Comparison of ENCODE assay signal across 1 cellular context in the genomic region with DNA sequence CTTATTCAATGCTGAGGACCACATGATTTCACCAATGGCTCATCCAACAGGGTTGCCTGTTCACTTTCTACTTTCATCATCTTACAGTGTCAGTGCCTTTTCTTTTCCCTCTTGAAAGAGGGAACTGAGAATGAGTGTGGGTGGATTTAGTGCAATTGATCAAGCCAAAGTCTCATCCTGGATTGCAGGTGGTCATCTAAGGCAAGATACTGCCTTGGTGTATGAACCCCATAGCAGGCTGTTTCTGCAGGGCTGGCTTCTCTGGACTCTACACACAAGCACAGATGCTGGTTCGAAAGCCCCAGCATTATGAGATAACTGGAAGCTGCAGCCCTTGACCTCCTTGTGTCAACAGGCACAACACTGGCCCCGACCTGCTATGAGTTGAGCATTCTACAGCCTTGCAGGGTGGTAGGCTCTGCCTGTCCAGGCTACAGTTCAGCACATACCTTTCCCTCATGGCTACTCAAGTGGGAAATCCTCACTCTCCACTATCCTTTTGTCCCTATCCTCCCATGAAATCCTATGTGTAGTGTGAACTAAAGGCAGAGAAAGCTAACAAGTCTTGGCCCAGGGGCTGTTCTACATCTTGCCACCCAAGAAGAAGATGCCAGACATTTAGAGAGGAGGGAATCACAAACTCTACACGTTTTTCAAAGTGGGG.
TF ChIP-seq lines count a peak whose summit lies in the region.

No MANE protein-coding gene starts in this region.

TF ChIP-seq in HepG2, 621 proteins besides CTCF, POLR2A, EP300 and RAD21 (continued from another document and continues in another):
- TF ChIP-seq ARID5B (CRISPR knock-in tag; IDR thresholded peaks at IDR 0.05) (peak; percentile 60), ZFP62 (CRISPR knock-in tag; IDR thresholded peaks at IDR 0.05) (no peak), ZNF496 (CRISPR knock-in tag; IDR thresholded peaks at IDR 0.05; ENCODE audit: insufficient replicate concordance) (no peak), CCAR2 (optimal IDR thresholded peaks at IDR 0.05; ENCODE audit: low read depth, low read length) (no peak), ZNF232 (CRISPR knock-in tag; IDR thresholded peaks at IDR 0.05; ENCODE audit: borderline replicate concordance) (no peak), KLF12 (CRISPR knock-in tag; IDR thresholded peaks at IDR 0.05; ENCODE audit: borderline replicate concordance) (no peak), NONO (IDR thresholded peaks at IDR 0.05) (no peak), NONO (CRISPR knock-in tag; conservative IDR thresholded peaks at IDR 0.05) (0 out of 2 replicates have a peak, but pooled peaks have one; percentile 39), CC2D1A (CRISPR knock-in tag; IDR thresholded peaks at IDR 0.05) (no peak), RXRA (CRISPR knock-in tag; IDR thresholded peaks at IDR 0.05) (peak; percentile 76; the same call in 1 of the 2 replicates), MLLT10 (CRISPR knock-in tag; IDR thresholded peaks at IDR 0.05) (no peak), SIX1 (CRISPR knock-in tag; IDR thresholded peaks at IDR 0.05; ENCODE audit: borderline replicate concordance) (no peak), RELA (CRISPR knock-in tag; IDR thresholded peaks at IDR 0.05) (no peak), CREB1 (IDR thresholded peaks at IDR 0.05) (no peak), CREB1 (CRISPR knock-in tag; IDR thresholded peaks at IDR 0.05) (no peak), ZBTB40 (IDR thresholded peaks at IDR 0.05) (no peak), ZBTB40 (CRISPR knock-in tag; IDR thresholded peaks at IDR 0.05) (no peak), IKZF1 (IDR thresholded peaks at IDR 0.05) (no peak), ZNF776 (CRISPR knock-in tag; IDR thresholded peaks at IDR 0.05) (no peak), ZBTB33 (CRISPR knock-in tag; IDR thresholded peaks at IDR 0.05) (no peak), PTBP1 (IDR thresholded peaks at IDR 0.05; ENCODE audit: low read depth, low read length, poor library complexity, severe bottlenecking) (no peak), ZNF235 (CRISPR knock-in tag; IDR thresholded peaks at IDR 0.05; ENCODE audit: borderline replicate concordance) (no peak), ZNF572 (CRISPR knock-in tag; IDR thresholded peaks at IDR 0.05) (no peak), ERF (CRISPR knock-in tag; IDR thresholded peaks at IDR 0.05) (0 out of 2 replicates have a peak, but pooled peaks have one; percentile 23), EEA1 (CRISPR knock-in tag; IDR thresholded peaks at IDR 0.05; ENCODE audit: borderline replicate concordance) (no peak), ISX (CRISPR knock-in tag; conservative IDR thresholded peaks at IDR 0.05) (no peak), NCOA1 (CRISPR knock-in tag; IDR thresholded peaks at IDR 0.05) (no peak), YEATS4 (CRISPR knock-in tag; IDR thresholded peaks at IDR 0.05; ENCODE audit: borderline replicate concordance) (no peak), FOXA3 (CRISPR knock-in tag; IDR thresholded peaks at IDR 0.05) (peak; percentile 89), LCORL (IDR thresholded peaks at IDR 0.05) (no peak), LCORL (CRISPR knock-in tag; IDR thresholded peaks at IDR 0.05) (no peak), FLYWCH1 (CRISPR knock-in tag; IDR thresholded peaks at IDR 0.05) (no peak), FOXK2 (IDR thresholded peaks at IDR 0.05) (no peak), ZNF501 (CRISPR knock-in tag; IDR thresholded peaks at IDR 0.05) (peak; percentile 21; the same call in 1 of the 2 replicates), SIX4 (CRISPR knock-in tag; IDR thresholded peaks at IDR 0.05) (no peak)
- TF ChIP-seq, protein P1, sequence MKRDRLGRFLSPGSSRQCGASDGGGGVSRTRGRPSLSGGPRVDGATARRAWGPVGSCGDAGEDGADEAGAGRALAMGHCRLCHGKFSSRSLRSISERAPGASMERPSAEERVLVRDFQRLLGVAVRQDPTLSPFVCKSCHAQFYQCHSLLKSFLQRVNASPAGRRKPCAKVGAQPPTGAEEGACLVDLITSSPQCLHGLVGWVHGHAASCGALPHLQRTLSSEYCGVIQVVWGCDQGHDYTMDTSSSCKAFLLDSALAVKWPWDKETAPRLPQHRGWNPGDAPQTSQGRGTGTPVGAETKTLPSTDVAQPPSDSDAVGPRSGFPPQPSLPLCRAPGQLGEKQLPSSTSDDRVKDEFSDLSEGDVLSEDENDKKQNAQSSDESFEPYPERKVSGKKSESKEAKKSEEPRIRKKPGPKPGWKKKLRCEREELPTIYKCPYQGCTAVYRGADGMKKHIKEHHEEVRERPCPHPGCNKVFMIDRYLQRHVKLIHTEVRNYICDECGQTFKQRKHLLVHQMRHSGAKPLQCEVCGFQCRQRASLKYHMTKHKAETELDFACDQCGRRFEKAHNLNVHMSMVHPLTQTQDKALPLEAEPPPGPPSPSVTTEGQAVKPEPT (CRISPR knock-in tag; IDR thresholded peaks at IDR 0.05; ENCODE audit: low read depth) = no peak
- TF ChIP-seq, protein P2, sequence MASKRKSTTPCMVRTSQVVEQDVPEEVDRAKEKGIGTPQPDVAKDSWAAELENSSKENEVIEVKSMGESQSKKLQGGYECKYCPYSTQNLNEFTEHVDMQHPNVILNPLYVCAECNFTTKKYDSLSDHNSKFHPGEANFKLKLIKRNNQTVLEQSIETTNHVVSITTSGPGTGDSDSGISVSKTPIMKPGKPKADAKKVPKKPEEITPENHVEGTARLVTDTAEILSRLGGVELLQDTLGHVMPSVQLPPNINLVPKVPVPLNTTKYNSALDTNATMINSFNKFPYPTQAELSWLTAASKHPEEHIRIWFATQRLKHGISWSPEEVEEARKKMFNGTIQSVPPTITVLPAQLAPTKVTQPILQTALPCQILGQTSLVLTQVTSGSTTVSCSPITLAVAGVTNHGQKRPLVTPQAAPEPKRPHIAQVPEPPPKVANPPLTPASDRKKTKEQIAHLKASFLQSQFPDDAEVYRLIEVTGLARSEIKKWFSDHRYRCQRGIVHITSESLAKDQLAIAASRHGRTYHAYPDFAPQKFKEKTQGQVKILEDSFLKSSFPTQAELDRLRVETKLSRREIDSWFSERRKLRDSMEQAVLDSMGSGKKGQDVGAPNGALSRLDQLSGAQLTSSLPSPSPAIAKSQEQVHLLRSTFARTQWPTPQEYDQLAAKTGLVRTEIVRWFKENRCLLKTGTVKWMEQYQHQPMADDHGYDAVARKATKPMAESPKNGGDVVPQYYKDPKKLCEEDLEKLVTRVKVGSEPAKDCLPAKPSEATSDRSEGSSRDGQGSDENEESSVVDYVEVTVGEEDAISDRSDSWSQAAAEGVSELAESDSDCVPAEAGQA (IDR thresholded peaks at IDR 0.05; ENCODE audit: low read depth) = no peak
- TF ChIP-seq, protein P2 (CRISPR knock-in tag; IDR thresholded peaks at IDR 0.05; ENCODE audit: borderline replicate concordance) = no peak
